Comparison of ENCODE assay signal across 8 cellular contexts in genomic region chr16:14501331-14502255, GRCh38.
DNase-seq lines count a peak whose midpoint lies in the region; ATAC-seq and TF ChIP-seq lines count a peak whose summit lies in the region.

No MANE protein-coding gene starts in this region.

- H3K27me3 ChIP-seq in ovary = no peaks in the 10 kb centered on the region

- H3K27me3 Mint-ChIP-seq in WTC11 (ENCODE audit: low read depth) = no peaks in the 10 kb centered on the region

- no peaks in the 10 kb centered on the region for H3K36me3 Mint-ChIP-seq in WTC11

- no peak for TF ChIP-seq POLR2A in ovary (IDR thresholded peaks at IDR 0.05)

- H3K9me3 Mint-ChIP-seq in WTC11 = no peaks in the 10 kb centered on the region

- H3K4me1 ChIP-seq in ovary (ENCODE audit: insufficient read depth) = peaks cover 6% of the 10 kb centered on the region

- H3K27ac Mint-ChIP-seq in WTC11 = peak overlapping the region; percentile 57

- H3K36me3 ChIP-seq in ovary = no peaks in the 10 kb centered on the region

- POLR2A ChIA-PET in WTC11 (lab: Charles Lee) = no interaction called here

- TF ChIP-seq CTCF in WTC11 (IDR thresholded peaks at IDR 0.05) = no peak
- TF ChIP-seq CTCF in ovary (IDR thresholded peaks at IDR 0.05) = no peak

- H3K27ac ChIP-seq in ovary = peak overlapping the region in 1 of 2 donors; percentile 51

- ATAC-seq in WTC11 (peak; percentile 83), HG02798 (IDR thresholded peaks at IDR 0.05; ENCODE audit: poor library complexity, unreplicated experiment) (no peak), GM18873 (IDR thresholded peaks at IDR 0.05; ENCODE audit: low FRiP score, unreplicated experiment) (no peak), HG03457 (IDR thresholded peaks at IDR 0.05; ENCODE audit: unreplicated experiment) (no peak)

- H3K9me3 ChIP-seq in ovary = no peaks in the 10 kb centered on the region

- 11 to 13% (median 11%) methylated on average over 9 of the region's 9 CpGs for WGBS in ovary, 3 donors

- DNase-seq in DMS79 (lab: John Stamatoyannopoulos, UW) (peak; percentile 30), NCI-H1092 (lab: John Stamatoyannopoulos, UW) (peak; percentile 71), WTC11 (ENCODE audit: low spot score) (peak; percentile 63), glomerular visceral epithelial cell (ENCODE audit: extremely low spot score) (peak; percentile 95), ovary (peak; percentile 89 to 92 (median 91))

- H3K4me3 ChIP-seq in ovary = no peak overlapping the region

- CTCF ChIA-PET in WTC11 (lab: Charles Lee) = interaction anchor here (0.6 to 1.2 kb wide), 3 partner anchors 12 to 191 kb away, joined by 3 to 4 read pairs (median 3); no protein-coding TSS in a partner anchor

- intact Hi-C loops in ovary (cut with DNase I) = no loop called here

- no peak overlapping the region for H3K4me3 Mint-ChIP-seq in WTC11

- TF ChIP-seq EP300 in ovary (IDR thresholded peaks at IDR 0.05) = no peak

- peaks cover 53% of the 10 kb centered on the region for H3K4me1 Mint-ChIP-seq in WTC11

TF ChIP-seq in WTC11, 78 proteins besides CTCF, POLR2A, EP300 and RAD21:
- TF ChIP-seq GABPB1 (CRISPR knock-in tag; IDR thresholded peaks at IDR 0.05) = peak; percentile 62
- peak; percentile 59; the same call in 1 of the 2 replicates for TF ChIP-seq MAX (CRISPR knock-in tag; IDR thresholded peaks at IDR 0.05)
- peak; percentile 99 for TF ChIP-seq NFE2L1 (CRISPR knock-in tag; IDR thresholded peaks at IDR 0.05)
- no peak for TF ChIP-seq ZNF532 (CRISPR knock-in tag; IDR thresholded peaks at IDR 0.05; ENCODE audit: borderline replicate concordance)

Comparison
In these comparisons a context has a peak if more than half of its experiments do, and no peak if none do; other contexts are left out.
1. DNase-seq: peak in every context shown above with its lines; median percentile 95 in glomerular visceral epithelial cell; 91 in ovary; 71 in NCI-H1092; 63 in WTC11; 30 in DMS79.